Comparison of ENCODE assay signal across 2 cellular contexts in genomic region chr7:117124585-117125220, GRCh38.
A peak's percentile ranks its signal among the peaks of the same experiment; 100 is the strongest.
TF ChIP-seq lines count a peak whose summit lies in the region.

No MANE protein-coding gene starts in this region.

TF ChIP-seq in K562, 482 proteins besides CTCF, POLR2A, EP300 and RAD21 (continued from another document and continues in another):
- TF ChIP-seq ZBTB40 (IDR thresholded peaks at IDR 0.05): 0 out of 2 replicates have a peak, but pooled peaks have one; percentile 17
- TF ChIP-seq ZBTB40 (CRISPR knock-in tag; IDR thresholded peaks at IDR 0.05): no peak
- peak; percentile 4 to 80; a peak in 1 of 4 replicates for TF ChIP-seq TEAD1 (CRISPR knock-in tag; IDR thresholded peaks at IDR 0.05)
- 0 out of 2 replicates have a peak, but pooled peaks have one; percentile 21 for TF ChIP-seq MITF (IDR thresholded peaks at IDR 0.05)
- TF ChIP-seq MTA2 (IDR thresholded peaks at IDR 0.05; ENCODE audit: low read depth): peak; percentile 32; the same call in 1 of the 2 replicates
- no peak for TF ChIP-seq DDX20 (tag; IDR thresholded peaks at IDR 0.05; ENCODE audit: low read depth)
- TF ChIP-seq ESRRA (IDR thresholded peaks at IDR 0.05; ENCODE audit: borderline replicate concordance, low read depth): peak; percentile 99
- TF ChIP-seq ID3 (CRISPR knock-in tag; IDR thresholded peaks at IDR 0.05): no peak
- TF ChIP-seq ID3 (tag; IDR thresholded peaks at IDR 0.05): peak; percentile 45; the same call in 1 of the 2 replicates
- TF ChIP-seq ZNF263 (CRISPR knock-in tag; IDR thresholded peaks at IDR 0.05; ENCODE audit: borderline replicate concordance): no peak
- no peak for TF ChIP-seq TAF15 (IDR thresholded peaks at IDR 0.05; ENCODE audit: low read depth, low read length)
- 0 out of 2 replicates have a peak, but pooled peaks have one; percentile 47 for TF ChIP-seq TARDBP (IDR thresholded peaks at IDR 0.05)
- peak in 1 of 3 experiments; percentile 29 for TF ChIP-seq YY1 (IDR thresholded peaks at IDR 0.05; ENCODE audit: borderline replicate concordance in 1 of 3, control insufficient read depth in 1 of 3, extremely low read depth in 1 of 3, insufficient read depth in 3 of 3, insufficient read length in 1 of 3, insufficient replicate concordance in 2 of 3, low read depth in 1 of 3, low read length in 2 of 3)
- no peak for TF ChIP-seq ZNF778 (CRISPR knock-in tag; IDR thresholded peaks at IDR 0.05)
- TF ChIP-seq OTX1 (CRISPR knock-in tag; IDR thresholded peaks at IDR 0.05): no peak
- no peak for TF ChIP-seq HNRNPL (IDR thresholded peaks at IDR 0.05; ENCODE audit: low read depth, low read length)
- peak; percentile 83 for TF ChIP-seq SOX6 (IDR thresholded peaks at IDR 0.05)
- TF ChIP-seq POLR2AphosphoS2 (IDR thresholded peaks at IDR 0.05; ENCODE audit: low read length): no peak
- peak; percentile 93 for TF ChIP-seq FOSL1 (tag; conservative IDR thresholded peaks at IDR 0.05)
- peak; percentile 89 for TF ChIP-seq MAFG (tag; conservative IDR thresholded peaks at IDR 0.05)

TF ChIP-seq in HepG2, 621 proteins besides CTCF, POLR2A, EP300 and RAD21 (continued from another document and continues in another):
- TF ChIP-seq ZNF275 (CRISPR knock-in tag; IDR thresholded peaks at IDR 0.05; ENCODE audit: borderline replicate concordance) (no peak), PHF21A (CRISPR knock-in tag; IDR thresholded peaks at IDR 0.05) (no peak), ZZZ3 (CRISPR knock-in tag; IDR thresholded peaks at IDR 0.05; ENCODE audit: borderline replicate concordance) (no peak), ZBTB43 (CRISPR knock-in tag; conservative IDR thresholded peaks at IDR 0.05) (no peak), TAF1 (CRISPR knock-in tag; IDR thresholded peaks at IDR 0.05) (no peak), MEIS2 (CRISPR knock-in tag; IDR thresholded peaks at IDR 0.05) (peak; percentile 78; the same call in 1 of the 2 replicates), TBP (CRISPR knock-in tag; IDR thresholded peaks at IDR 0.05) (no peak), KDM1A (CRISPR knock-in tag; IDR thresholded peaks at IDR 0.05) (no peak), GATAD2A (CRISPR knock-in tag; IDR thresholded peaks at IDR 0.05) (peak; percentile 65), ZNF790 (CRISPR knock-in tag; IDR thresholded peaks at IDR 0.05; ENCODE audit: borderline replicate concordance) (no peak), ZNF576 (CRISPR knock-in tag; IDR thresholded peaks at IDR 0.05) (no peak), ZNF850 (CRISPR knock-in tag; conservative IDR thresholded peaks at IDR 0.05) (no peak), ATF1 (CRISPR knock-in tag; IDR thresholded peaks at IDR 0.05) (no peak), NFAT5 (CRISPR knock-in tag; IDR thresholded peaks at IDR 0.05) (no peak), ZNF263 (CRISPR knock-in tag; IDR thresholded peaks at IDR 0.05) (no peak), ZNF343 (CRISPR knock-in tag; IDR thresholded peaks at IDR 0.05) (no peak), ZNF513 (CRISPR knock-in tag; conservative IDR thresholded peaks at IDR 0.05) (no peak), GMEB1 (CRISPR knock-in tag; IDR thresholded peaks at IDR 0.05; ENCODE audit: borderline replicate concordance) (no peak), FOXM1 (CRISPR knock-in tag; IDR thresholded peaks at IDR 0.05) (no peak), ZNF678 (CRISPR knock-in tag; IDR thresholded peaks at IDR 0.05) (no peak), ZNF326 (CRISPR knock-in tag; IDR thresholded peaks at IDR 0.05; ENCODE audit: borderline replicate concordance) (no peak), LCORL (IDR thresholded peaks at IDR 0.05) (no peak), LCORL (CRISPR knock-in tag; IDR thresholded peaks at IDR 0.05) (no peak), TEF (CRISPR knock-in tag; IDR thresholded peaks at IDR 0.05) (no peak), SALL1 (CRISPR knock-in tag; IDR thresholded peaks at IDR 0.05) (peak; percentile 84), HMGXB4 (CRISPR knock-in tag; IDR thresholded peaks at IDR 0.05; ENCODE audit: borderline replicate concordance in 1 of 2, low read depth in 1 of 2) (no peak), ZFP36L1 (CRISPR knock-in tag; IDR thresholded peaks at IDR 0.05) (peak; percentile 51; the same call in 1 of the 2 replicates), MEF2D (CRISPR knock-in tag; IDR thresholded peaks at IDR 0.05) (no peak), NR3C1 (CRISPR knock-in tag; IDR thresholded peaks at IDR 0.05) (no peak), ZNF556 (CRISPR knock-in tag; IDR thresholded peaks at IDR 0.05; ENCODE audit: borderline replicate concordance) (no peak), BORCS8-MEF2B (CRISPR knock-in tag; IDR thresholded peaks at IDR 0.05) (no peak), FOXC1 (CRISPR knock-in tag; IDR thresholded peaks at IDR 0.05; ENCODE audit: borderline replicate concordance) (no peak), NFATC3 (CRISPR knock-in tag; IDR thresholded peaks at IDR 0.05) (no peak), ATAD3A (CRISPR knock-in tag; IDR thresholded peaks at IDR 0.05) (no peak), NFIC (IDR thresholded peaks at IDR 0.05; ENCODE audit: low read length) (peak; percentile 89), CCDC6 (CRISPR knock-in tag; IDR thresholded peaks at IDR 0.05) (no peak), ZNF703 (CRISPR knock-in tag; IDR thresholded peaks at IDR 0.05; ENCODE audit: borderline replicate concordance) (no peak), NCOA1 (CRISPR knock-in tag; IDR thresholded peaks at IDR 0.05) (no peak), HOXA9 (CRISPR knock-in tag; IDR thresholded peaks at IDR 0.05; ENCODE audit: borderline replicate concordance) (no peak), POLR2G (IDR thresholded peaks at IDR 0.05; ENCODE audit: low read depth, low read length) (no peak), MAFF (IDR thresholded peaks at IDR 0.05; ENCODE audit: low read depth, low read length) (peak; percentile 77), ZBTB10 (CRISPR knock-in tag; IDR thresholded peaks at IDR 0.05; ENCODE audit: borderline replicate concordance) (no peak), KMT2B (CRISPR knock-in tag; IDR thresholded peaks at IDR 0.05) (0 out of 2 replicates have a peak, but pooled peaks have one; percentile 14)
